In genomic region chr7:128872394-128872824, GRCh38 we compare ENCODE assay signal across 1 cellular context.
TF ChIP-seq lines count a peak whose summit lies in the region.

No MANE protein-coding gene starts in this region.

TF ChIP-seq in K562, 482 proteins besides CTCF, POLR2A, EP300 and RAD21:
- TF ChIP-seq PHF8 (IDR thresholded peaks at IDR 0.05; ENCODE audit: borderline replicate concordance, low read length) (no peak), SP2 (IDR thresholded peaks at IDR 0.05; ENCODE audit: extremely low read depth, low read depth, low read length, poor library complexity, severe bottlenecking) (peak; percentile 12), SMC3 (conservative IDR thresholded peaks at IDR 0.05; ENCODE audit: insufficient read depth, low read depth, low read length) (0 out of 2 replicates have a peak, but pooled peaks have one; percentile 23), HMGN3 (IDR thresholded peaks at IDR 0.05; ENCODE audit: borderline replicate concordance, extremely low read depth, insufficient read length, low read depth, low read length) (no peak), ZNF124 (CRISPR knock-in tag; IDR thresholded peaks at IDR 0.05) (no peak), ZBTB34 (CRISPR knock-in tag; IDR thresholded peaks at IDR 0.05) (no peak), NEUROD1 (IDR thresholded peaks at IDR 0.05; ENCODE audit: borderline replicate concordance, low read depth, low read length, partially characterized antibody) (no peak), CBFA2T3 (IDR thresholded peaks at IDR 0.05) (no peak), CLOCK (CRISPR knock-in tag; IDR thresholded peaks at IDR 0.05; ENCODE audit: borderline replicate concordance) (no peak), RBFOX2 (IDR thresholded peaks at IDR 0.05; ENCODE audit: low read depth, low read length) (no peak), NRF1 (conservative IDR thresholded peaks at IDR 0.05 in 1 of 2, IDR thresholded peaks at IDR 0.05 in 1 of 2) (no peak), CTCFL (IDR thresholded peaks at IDR 0.05; ENCODE audit: borderline replicate concordance, insufficient read depth, low read depth, low read length, poor library complexity, severe bottlenecking) (peak; percentile 71), E4F1 (CRISPR knock-in tag; IDR thresholded peaks at IDR 0.05; ENCODE audit: borderline replicate concordance) (no peak), FUS (optimal IDR thresholded peaks at IDR 0.05; ENCODE audit: low read depth, low read length) (no peak), TAL1 (IDR thresholded peaks at IDR 0.05) (no peak), PHTF2 (CRISPR knock-in tag; IDR thresholded peaks at IDR 0.05) (no peak), TEAD1 (CRISPR knock-in tag; IDR thresholded peaks at IDR 0.05) (no peak), ETV5 (CRISPR knock-in tag; IDR thresholded peaks at IDR 0.05; ENCODE audit: low read depth) (no peak), MEIS2 (IDR thresholded peaks at IDR 0.05; ENCODE audit: partially characterized antibody) (no peak), FOS (IDR thresholded peaks at IDR 0.05; ENCODE audit: extremely low read depth, insufficient read length) (no peak), BRD4 (IDR thresholded peaks at IDR 0.05) (no peak), FOXK1 (CRISPR knock-in tag; IDR thresholded peaks at IDR 0.05; ENCODE audit: borderline replicate concordance) (no peak), TRIM28 (IDR thresholded peaks at IDR 0.05) (no peak), FOXK2 (conservative IDR thresholded peaks at IDR 0.05 in 1 of 2, IDR thresholded peaks at IDR 0.05 in 1 of 2; ENCODE audit: low read depth in 2 of 2) (no peak), ZNF140 (CRISPR knock-in tag; IDR thresholded peaks at IDR 0.05) (no peak), ZNF12 (CRISPR knock-in tag; IDR thresholded peaks at IDR 0.05) (no peak), BRD9 (IDR thresholded peaks at IDR 0.05; ENCODE audit: low read depth, partially characterized antibody) (no peak), ZBTB7A (IDR thresholded peaks at IDR 0.05; ENCODE audit: borderline replicate concordance, control insufficient read depth, low read depth, low read length) (peak; percentile 34; the same call in 1 of the 2 replicates), ATF4 (CRISPR knock-in tag; IDR thresholded peaks at IDR 0.05) (no peak), IFI16 (CRISPR knock-in tag; IDR thresholded peaks at IDR 0.05) (no peak), MAFF (IDR thresholded peaks at IDR 0.05; ENCODE audit: low read length) (no peak), TGIF2 (CRISPR knock-in tag; IDR thresholded peaks at IDR 0.05) (no peak), ZNF76 (CRISPR knock-in tag; IDR thresholded peaks at IDR 0.05; ENCODE audit: borderline replicate concordance) (no peak), CHD2 (IDR thresholded peaks at IDR 0.05; ENCODE audit: low read depth, low read length) (no peak), CHAMP1 (IDR thresholded peaks at IDR 0.05) (no peak)
